8 cellular contexts compared by ENCODE assay signal in the genomic region with DNA sequence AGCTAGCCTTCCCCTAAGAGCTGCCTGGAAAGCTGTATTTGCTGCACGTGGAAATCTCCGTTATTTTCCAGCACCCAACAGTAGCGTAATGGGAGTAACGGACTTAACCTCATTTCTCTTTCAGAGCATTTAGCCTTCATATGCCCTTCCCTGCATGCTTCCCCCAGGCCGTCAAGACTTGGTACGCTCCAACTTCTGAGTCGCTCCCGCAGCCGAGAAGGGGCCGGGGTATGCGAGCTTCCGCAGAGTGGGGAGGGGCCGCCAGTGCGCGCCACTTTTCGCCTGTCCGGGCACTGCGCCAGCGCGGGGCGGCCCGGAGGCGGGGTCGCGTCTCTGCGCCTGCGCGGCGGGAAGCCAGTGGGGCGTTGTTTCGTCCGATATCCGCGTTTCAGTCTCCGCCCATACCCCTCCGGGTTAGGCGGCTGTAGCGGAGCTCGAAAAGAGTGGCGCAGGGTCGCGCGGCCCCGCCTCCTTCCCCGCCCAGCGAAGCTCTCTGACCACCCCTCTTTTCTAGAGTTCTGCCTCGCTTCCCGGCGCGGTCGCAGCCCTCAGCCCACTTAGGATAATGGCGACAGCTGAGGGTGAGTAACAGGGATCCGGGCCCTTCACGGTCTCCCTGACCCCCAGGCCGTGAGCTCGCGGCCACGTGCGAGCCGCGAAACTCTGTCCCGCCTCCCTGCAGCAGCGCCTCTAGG. TPM values are rescaled to one million over a fixed set of nuclear protein-coding genes. Genes with fewer than 3 reads are reported as not detected.
DNase-seq lines count a peak whose midpoint lies in the region; ATAC-seq and TF ChIP-seq lines count a peak whose summit lies in the region.

Gene PAICS, plus strand, starts transcription at position 513 of the 695 bp plus-strand sequence. Its CDS starts 53 bp downstream, at position 566.

- peak within 1 kb of the TSS; percentile 93 for H3K27ac ChIP-seq in C4-2B
- peak within 1 kb of the TSS; percentile 74 to 84 (median 83) for H3K27ac ChIP-seq in right lobe of liver

- TF ChIP-seq POLR2A in right lobe of liver (IDR thresholded peaks at IDR 0.05) = peak; percentile 51

- intact Hi-C loops in right lobe of liver (cut with DNase I) = no loop called here

- H3K9me3 ChIP-seq in right lobe of liver = no peaks in the 10 kb centered on the region

- H3K27me3 ChIP-seq in right lobe of liver = no peaks in the 10 kb centered on the region

- peaks cover 0 to 20% (median 0%) of the 10 kb centered on the region in 4 donors for H3K4me1 ChIP-seq in right lobe of liver

- DNase-seq in NCI-H774 (lab: John Stamatoyannopoulos, UW) = peak; percentile 93
- peak; percentile 94 to 96 for DNase-seq in activated CD4-positive, alpha-beta T cell treated with anti-CD3 and anti-CD28 coated beads, Interleukin-2, amount 50 U/mL, for 48 hours
- DNase-seq in dermis microvascular lymphatic vessel endothelial cell (ENCODE audit: low read depth in 2 of 2) = peak; percentile 89 to 96
- peak; percentile 96 for DNase-seq in right lobe of liver
- peak; percentile 96 for DNase-seq in stimulated activated CD4-positive, alpha-beta T cell treated with anti-CD3 and anti-CD28 coated beads, Interleukin-4, amount 100 ng/mL, for 4 hours

- no peaks in the 10 kb centered on the region for H3K36me3 ChIP-seq in right lobe of liver

- peak; percentile 72 for ATAC-seq in GM19395 (IDR thresholded peaks at IDR 0.05; ENCODE audit: unreplicated experiment)
- peak; percentile 55 for ATAC-seq in HG03565 (IDR thresholded peaks at IDR 0.05; ENCODE audit: unreplicated experiment)
- ATAC-seq in right lobe of liver = peak; percentile 84 to 92 (median 86)

- peak within 1 kb of the TSS; percentile 61 to 79 (median 69) for H3K4me3 ChIP-seq in right lobe of liver

- TF ChIP-seq CTCF in C4-2B (conservative IDR thresholded peaks at IDR 0.05) = no peak
- peak in 1 of 4 donors; percentile 1 for TF ChIP-seq CTCF in right lobe of liver (IDR thresholded peaks at IDR 0.05)

- 0% methylated on average over 13 of the region's 63 CpGs for WGBS in right lobe of liver (ENCODE audit: insufficient coverage, low coverage, low lambda C conversion rate, missing lambda C conversion rate)

RNA-seq across cellular contexts. Expression of gene PAICS, which starts in this region (rescaled TPM):
- total RNA-seq in dermis microvascular lymphatic vessel endothelial cell (22.5 and 27.1 TPM in 2 replicates), right lobe of liver (10 to 100 TPM; 39.8 to 77.5 (median 54.2) TPM)

Comparison
In these comparisons a context has a peak if more than half of its experiments do, and no peak if none do; other contexts are left out.
1. Peak in every context shown above with its lines: DNase-seq, ATAC-seq, H3K4me3 ChIP-seq and H3K27ac ChIP-seq.